ENCODE assay signal across 9 cellular contexts in the genomic region with DNA sequence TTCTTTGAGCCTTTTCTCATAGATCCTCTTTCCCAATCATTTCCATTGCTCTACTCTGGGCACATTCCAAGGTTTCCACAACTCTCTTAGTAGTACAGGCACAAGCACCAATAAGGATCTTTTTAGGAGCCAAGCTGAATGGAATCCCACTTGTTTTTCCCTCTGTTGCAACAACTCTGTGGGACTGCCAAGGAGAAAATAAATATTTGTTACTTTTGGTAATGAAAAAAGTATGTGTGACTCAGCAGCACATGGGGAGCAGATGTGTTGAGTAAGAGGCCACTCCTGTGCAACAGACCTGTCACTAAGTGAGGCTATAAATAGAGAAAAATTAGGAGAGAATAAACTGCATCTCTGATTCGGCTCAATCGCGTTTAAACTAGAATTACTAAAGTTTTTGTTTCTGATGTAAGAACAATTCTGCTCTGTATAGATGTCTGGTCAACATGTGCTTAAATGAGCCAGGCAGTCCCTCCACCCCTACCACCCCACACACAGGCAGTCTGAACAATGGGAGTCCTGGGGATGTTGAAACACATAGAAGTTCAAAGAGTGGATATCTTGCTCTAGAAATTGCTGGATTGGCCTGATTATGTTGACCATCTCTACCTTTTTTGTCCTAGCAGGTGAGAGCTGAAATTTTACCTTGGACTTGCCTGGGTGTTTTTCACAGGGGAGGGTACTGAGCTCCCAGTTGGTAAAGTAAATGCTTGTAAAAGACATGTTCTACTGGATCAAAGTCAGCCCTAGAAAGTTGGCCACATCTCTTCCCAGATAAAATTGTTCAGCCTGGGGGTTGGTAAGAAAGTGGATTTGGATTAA.
DNase-seq lines count a peak whose midpoint lies in the region; ATAC-seq, FAIRE-seq and TF ChIP-seq lines count a peak whose summit lies in the region.
"Had no signal": no experiment of that assay in that cellular context is flagged by ENCODE, and none has a peak within 500 bp of the region (broad histone marks: within the 10 kb centered on the region; RNA-seq: fewer than 3 reads in every experiment).

No MANE protein-coding gene starts in this region.

- 9 to 18% (median 11%) methylated on average over 3 of the region's 3 CpGs for WGBS in ovary, 3 donors

- DNase-seq in Calu3 (peak; percentile 1), PC-3 (peak; percentile 98), fibroblast of peridontal ligament (ENCODE audit: extremely low read depth) (peak; percentile 99), ovary (peak; percentile 21 to 82 (median 38)), GM12891 (ENCODE audit: insufficient read length, low spot score) (no peak)
- DNase-seq: activated B cell treated with CpG ODN at 0.5 μM for 24 hours had no signal

- H3K36me3 ChIP-seq in PC-3 (ENCODE audit: low read depth, low read length) = no peaks in the 10 kb centered on the region
- H3K36me3 ChIP-seq in ovary = no peaks in the 10 kb centered on the region

- peaks cover 4% of the 10 kb centered on the region for H3K9me3 Mint-ChIP-seq in Calu3 (ENCODE audit: low read depth, unreplicated experiment)

- H3F3A ChIP-seq in PC-3 (ENCODE audit: low read length, unreplicated experiment) = no peaks in the 10 kb centered on the region

- BruUV-seq in Calu3 (replicated peaks; lab: Mats Ljungman, UMichigan) (no TSS peak), PC-3 (replicated peaks; lab: Mats Ljungman, UMichigan) (TSS peak; percentile 96)

- no peaks in the 10 kb centered on the region for H4K20me1 ChIP-seq in PC-3 (ENCODE audit: low read length)

- CTCF ChIA-PET in Calu3 (lab: Charles Lee) = no interaction called here
- CTCF ChIA-PET in PC-3 (lab: Charles Lee) = no interaction called here

- no peak for FAIRE-seq in GM12891 (lab: Jason Lieb, UNC)

- peak; percentile 82 for TF ChIP-seq EP300 in ovary (IDR thresholded peaks at IDR 0.05)

- H3K9ac ChIP-seq in PC-3 (ENCODE audit: low read length) = peak overlapping the region; percentile 69

- peak overlapping the region; percentile 90 for H3K27ac Mint-ChIP-seq in Calu3 (ENCODE audit: unreplicated experiment)
- H3K27ac Mint-ChIP-seq: activated B cell treated with CpG ODN at 0.5 μM for 24 hours had no signal

- no peak overlapping the region for H3K4me3 Mint-ChIP-seq in Calu3 (ENCODE audit: low read depth, unreplicated experiment)
- H3K4me3 Mint-ChIP-seq: activated B cell treated with CpG ODN at 0.5 μM for 24 hours had no signal

- H3K27me3 Mint-ChIP-seq in Calu3 (ENCODE audit: unreplicated experiment) = no peaks in the 10 kb centered on the region
- H3K27me3 Mint-ChIP-seq: activated B cell treated with CpG ODN at 0.5 μM for 24 hours had no signal

- H3K27me3 ChIP-seq in PC-3 (ENCODE audit: low read length) = no peaks in the 10 kb centered on the region
- no peaks in the 10 kb centered on the region for H3K27me3 ChIP-seq in ovary

- H3K4me1 Mint-ChIP-seq in Calu3 (ENCODE audit: low read depth, unreplicated experiment) = no peaks in the 10 kb centered on the region
- H3K4me1 Mint-ChIP-seq: activated B cell treated with CpG ODN at 0.5 μM for 24 hours had no signal

- ATAC-seq in PC-3 = peak; percentile 92
- ATAC-seq in HG03196 (IDR thresholded peaks at IDR 0.05; ENCODE audit: unreplicated experiment) = no peak
- ATAC-seq in GM21576 (IDR thresholded peaks at IDR 0.05; ENCODE audit: unreplicated experiment) = no peak
- no peak for ATAC-seq in GM18519 (IDR thresholded peaks at IDR 0.05; ENCODE audit: low FRiP score, unreplicated experiment)

- peak overlapping the region; percentile 65 for H2AFZ ChIP-seq in PC-3 (ENCODE audit: low read length)

- intact Hi-C loops in Calu3 (cut with micrococcal nuclease; ENCODE audit: unreplicated experiment) = no loop called here
- intact Hi-C loops in PC-3 (cut with micrococcal nuclease) = loop anchor here (1.0 to 5.0 kb wide), 4 partner anchors 13 to 245 kb away; a partner anchor contains a TSS
- intact Hi-C loops in ovary (cut with DNase I) = no loop called here

- H3K4me1 ChIP-seq in PC-3 (ENCODE audit: insufficient read depth, low read length) (peaks cover 38% of the 10 kb centered on the region), ovary (ENCODE audit: insufficient read depth) (peaks cover 3% of the 10 kb centered on the region)

- H3K4me2 ChIP-seq in PC-3 (ENCODE audit: low read length) = peak overlapping the region; percentile 76

- TF ChIP-seq POLR2A in ovary (IDR thresholded peaks at IDR 0.05) (no peak), GM12891 (IDR thresholded peaks at IDR 0.05; ENCODE audit: low read depth, low read length) (no peak)

- H3K27ac ChIP-seq in PC-3 (ENCODE audit: low read length) = peak overlapping the region; percentile 92
- H3K27ac ChIP-seq in ovary = peak overlapping the region in 1 of 2 donors; percentile 39

- H3K79me2 ChIP-seq in PC-3 (ENCODE audit: low read length) = no peaks in the 10 kb centered on the region

- H3K9me2 ChIP-seq in PC-3 (replicated peaks; ENCODE audit: low read length) = no peaks in the 10 kb centered on the region

- H3K4me3 ChIP-seq in PC-3 (ENCODE audit: low read length) = peak overlapping the region; percentile 36; the same call in 1 of the 2 replicates
- no peak overlapping the region for H3K4me3 ChIP-seq in ovary

- H3K9me3 ChIP-seq in PC-3 (ENCODE audit: low read length) (no peaks in the 10 kb centered on the region), ovary (no peaks in the 10 kb centered on the region)

- no peaks in the 10 kb centered on the region for H3K36me3 Mint-ChIP-seq in Calu3 (ENCODE audit: insufficient read depth, unreplicated experiment)

- TF ChIP-seq CTCF in Calu3 (IDR thresholded peaks at IDR 0.05; ENCODE audit: unreplicated experiment) = no peak
- no peak for TF ChIP-seq CTCF in PC-3 (conservative IDR thresholded peaks at IDR 0.05; ENCODE audit: low read depth, low read length)
- TF ChIP-seq CTCF in ovary (IDR thresholded peaks at IDR 0.05) = no peak

- POLR2A ChIA-PET in PC-3 (lab: Charles Lee; ENCODE audit: unreplicated experiment) = interaction anchor here (0.5 to 1.0 kb wide), 2 partner anchors 34 to 79 kb away, joined by 4 to 10 read pairs; no protein-coding TSS in a partner anchor

TF ChIP-seq in GM12891, 5 proteins besides CTCF, POLR2A, EP300 and RAD21:
- TF ChIP-seq POLR2AphosphoS5 (IDR thresholded peaks at IDR 0.05; ENCODE audit: low read depth, low read length) (no peak), SPI1 (IDR thresholded peaks at IDR 0.05; ENCODE audit: low read depth, low read length) (no peak)
